Comparison of ENCODE assay signal across 18 cellular contexts in the genomic region with DNA sequence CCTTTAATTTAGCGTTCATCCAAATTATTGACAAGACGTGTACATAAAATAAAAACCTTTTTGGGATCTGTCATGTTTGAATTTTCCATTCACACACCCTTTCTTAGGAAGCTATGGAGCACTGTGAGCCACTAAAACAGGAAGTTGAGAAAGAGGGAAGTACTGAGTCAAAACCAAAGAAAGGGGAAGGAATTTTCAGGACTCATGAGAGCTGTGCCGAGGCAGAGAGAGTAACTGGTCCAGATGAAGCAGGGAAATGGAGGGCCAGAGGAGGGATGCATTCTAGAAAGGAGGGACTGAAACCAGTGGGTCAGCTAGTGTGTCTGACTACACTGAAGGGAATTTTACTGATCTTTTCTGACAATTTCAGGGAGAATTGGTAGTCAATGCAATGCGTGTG. TPM values are rescaled to one million over a fixed set of nuclear protein-coding genes. Genes with fewer than 3 reads are reported as not detected.
A peak's percentile ranks its signal among the peaks of the same experiment; 100 is the strongest.
DNase-seq lines count a peak whose midpoint lies in the region; ATAC-seq, FAIRE-seq and TF ChIP-seq lines count a peak whose summit lies in the region.
"Had no signal": no experiment of that assay in that cellular context is flagged by ENCODE, and none has a peak within 500 bp of the region (broad histone marks: within the 10 kb centered on the region; RNA-seq: fewer than 3 reads in every experiment).

No MANE protein-coding gene starts in this region.

- DNase-seq in GDM1 (lab: John Stamatoyannopoulos, UW) = peak; percentile 34
- DNase-seq in NOMO-1 treated with dmso at 0.1 percent for 144 hours (lab: John Stamatoyannopoulos, UW; ENCODE audit: unreplicated experiment) = peak; percentile 45
- DNase-seq in endothelial cell (ENCODE audit: low spot score) = no peak
- DNase-seq in nephron progenitor cell = no peak
- DNase-seq in NCI-H2081 (lab: John Stamatoyannopoulos, UW) = no peak
- DNase-seq in RCC 7860 (ENCODE audit: low spot score) = no peak
- DNase-seq: activated CD4-positive, alpha-beta T cell treated with anti-CD3 and anti-CD28 coated beads for 36 hours; C1 segment of cervical spinal cord; DMS79; effector CD8-positive, alpha-beta T cell; mesenchymal stem cell; NCI-H1436; NCI-H446 treated with DMSO at 0.1 percent for 48 hours; nucleus accumbens; Peyer's patch had no signal

- no peak for TF ChIP-seq CTCF in endothelial cell (IDR thresholded peaks at IDR 0.05; ENCODE audit: unreplicated experiment)
- TF ChIP-seq CTCF in nephron progenitor cell (IDR thresholded peaks at IDR 0.05) = no peak

- peak overlapping the region; percentile 3 for H3K27ac Mint-ChIP-seq in endothelial cell (ENCODE audit: unreplicated experiment)
- H3K27ac Mint-ChIP-seq in nephron progenitor cell = peak overlapping the region; percentile 10
- H3K27ac Mint-ChIP-seq: activated CD4-positive, alpha-beta T cell treated with anti-CD3 and anti-CD28 coated beads for 36 hours; activated naive CD8-positive, alpha-beta T cell; stimulated activated effector memory CD8-positive, alpha-beta T cell treated with anti-CD3 and anti-CD28 coated beads, Interleukin-12 subunit alpha, Interleukin-12 subunit beta, amount 100 ng/mL, for 72 hours had no signal

- H3K9me3 Mint-ChIP-seq in endothelial cell (ENCODE audit: unreplicated experiment) = no peaks in the 10 kb centered on the region
- H3K9me3 Mint-ChIP-seq in nephron progenitor cell = peaks cover 20% of the 10 kb centered on the region
- H3K9me3 Mint-ChIP-seq: stimulated activated effector memory CD8-positive, alpha-beta T cell treated with anti-CD3 and anti-CD28 coated beads, Interleukin-12 subunit alpha, Interleukin-12 subunit beta, amount 100 ng/mL, for 72 hours had no signal

- H3K36me3 Mint-ChIP-seq in endothelial cell (ENCODE audit: low read depth, unreplicated experiment) (peaks cover 9% of the 10 kb centered on the region), nephron progenitor cell (ENCODE audit: low read depth) (peaks cover 47% of the 10 kb centered on the region)
- H3K36me3 Mint-ChIP-seq: stimulated activated effector memory CD8-positive, alpha-beta T cell treated with anti-CD3 and anti-CD28 coated beads, Interleukin-12 subunit alpha, Interleukin-12 subunit beta, amount 100 ng/mL, for 72 hours had no signal

- no peak for FAIRE-seq in RCC 7860 (lab: Jason Lieb, UNC)

- H3K4me1 Mint-ChIP-seq in endothelial cell (ENCODE audit: unreplicated experiment) (peaks cover 22% of the 10 kb centered on the region), nephron progenitor cell (peaks cover 15% of the 10 kb centered on the region)

- no peak for ATAC-seq in HG03135 (IDR thresholded peaks at IDR 0.05; ENCODE audit: unreplicated experiment)
- ATAC-seq: activated CD4-positive, alpha-beta T cell treated with anti-CD3 and anti-CD28 coated beads for 36 hours; stimulated activated effector memory CD8-positive, alpha-beta T cell treated with anti-CD3 and anti-CD28 coated beads, Interleukin-12 subunit alpha, Interleukin-12 subunit beta, amount 100 ng/mL, for 72 hours had no signal

- peaks cover 2% of the 10 kb centered on the region for H3K27me3 Mint-ChIP-seq in endothelial cell (ENCODE audit: unreplicated experiment)
- H3K27me3 Mint-ChIP-seq in nephron progenitor cell (ENCODE audit: low read depth, poor library complexity) = no peaks in the 10 kb centered on the region
- H3K27me3 Mint-ChIP-seq: activated CD4-positive, alpha-beta T cell treated with anti-CD3 and anti-CD28 coated beads for 36 hours; activated naive CD8-positive, alpha-beta T cell had no signal

- H3K4me3 Mint-ChIP-seq in endothelial cell (ENCODE audit: unreplicated experiment) = no peak overlapping the region
- no peak overlapping the region for H3K4me3 Mint-ChIP-seq in nephron progenitor cell
- H3K4me3 Mint-ChIP-seq: activated CD4-positive, alpha-beta T cell treated with anti-CD3 and anti-CD28 coated beads for 36 hours; activated naive CD8-positive, alpha-beta T cell; stimulated activated effector memory CD8-positive, alpha-beta T cell treated with anti-CD3 and anti-CD28 coated beads, Interleukin-12 subunit alpha, Interleukin-12 subunit beta, amount 100 ng/mL, for 72 hours had no signal

RNA-seq across cellular contexts. Expression of gene APLP2, which starts 24.9 kb away (rescaled TPM):
- 815 TPM for total RNA-seq in endothelial cell (ENCODE audit: unreplicated experiment)

Comparison
In these comparisons a context has a peak if more than half of its experiments do, and no peak if none do; other contexts are left out.
1. DNase-seq: peak in GDM1 (single experiment) and NOMO-1 treated with dmso at 0.1 percent for 144 hours (single experiment); none in endothelial cell (single experiment), nephron progenitor cell (single experiment), NCI-H2081 (0 of 2) and RCC 7860 (single experiment).